27 cellular contexts compared by ENCODE assay signal in genomic region chr3:66396888-66397287, GRCh38.
A peak's percentile ranks its signal among the peaks of the same experiment; 100 is the strongest.
DNase-seq lines count a peak whose midpoint lies in the region; ATAC-seq and TF ChIP-seq lines count a peak whose summit lies in the region.
"Had no signal": no experiment of that assay in that cellular context is flagged by ENCODE, and none has a peak within 500 bp of the region (broad histone marks: within the 10 kb centered on the region; RNA-seq: fewer than 3 reads in every experiment).

No MANE protein-coding gene starts in this region.

- no peaks in the 10 kb centered on the region for H3K9me3 Mint-ChIP-seq in activated naive CD4-positive, alpha-beta T cell treated with anti-CD3 and anti-CD28 coated beads, Interleukin-2, amount 50 U/mL, for 72 hours
- no peaks in the 10 kb centered on the region for H3K9me3 Mint-ChIP-seq in activated naive CD4-positive, alpha-beta T cell treated with anti-CD3 and anti-CD28 coated beads for 36 hours
- H3K9me3 Mint-ChIP-seq: nephron progenitor cell had no signal

- H3K4me3 ChIP-seq in RWPE2 (ENCODE audit: severe bottlenecking): no peak overlapping the region
- H3K4me3 ChIP-seq in subcutaneous abdominal adipose tissue (ENCODE audit: low read depth in 1 of 5, low read length in 5 of 5): no peak overlapping the region
- H3K4me3 ChIP-seq: body of pancreas, gastroesophageal sphincter, hepatocyte, pancreas, tibial artery had no signal

- peak overlapping the region; percentile 44 to 49 for H3K27ac Mint-ChIP-seq in activated naive CD4-positive, alpha-beta T cell treated with anti-CD3 and anti-CD28 coated beads, Interleukin-2, amount 50 U/mL, for 72 hours
- no peak overlapping the region for H3K27ac Mint-ChIP-seq in activated naive CD4-positive, alpha-beta T cell treated with anti-CD3 and anti-CD28 coated beads for 36 hours
- H3K27ac Mint-ChIP-seq: stimulated activated naive CD8-positive, alpha-beta T cell treated with anti-CD3 and anti-CD28 coated beads, Interleukin-15, Interleukin-2, amounts not matched to agents 100 ng/mL and 50 ng/mL, for 24 hours had no signal

- ATAC-seq in activated naive CD4-positive, alpha-beta T cell treated with anti-CD3 and anti-CD28 coated beads, Interleukin-2, amount 50 U/mL, for 72 hours: no peak
- no peak for ATAC-seq in RWPE2 (ENCODE audit: low read depth)
- ATAC-seq: body of pancreas, gastroesophageal sphincter, pancreas, PC-3 had no signal

- CTCF ChIA-PET in activated naive CD4-positive, alpha-beta T cell treated with anti-CD3 and anti-CD28 coated beads for 36 hours (lab: Charles Lee): interaction anchor here (1.4 kb wide), 2 partner anchors 11 to 19 kb away, joined by 7 to 9 read pairs; no protein-coding TSS in a partner anchor

- H3K4me1 Mint-ChIP-seq in activated naive CD4-positive, alpha-beta T cell treated with anti-CD3 and anti-CD28 coated beads for 36 hours (ENCODE audit: low read depth): peaks cover 32% of the 10 kb centered on the region

- H3K9ac ChIP-seq in subcutaneous abdominal adipose tissue (ENCODE audit: low read length in 5 of 5): no peak overlapping the region

- H3K9me3 ChIP-seq in RWPE2 (ENCODE audit: severe bottlenecking) (no peaks in the 10 kb centered on the region), subcutaneous abdominal adipose tissue (ENCODE audit: control insufficient read depth in 5 of 5, low read length in 5 of 5) (no peaks in the 10 kb centered on the region)
- H3K9me3 ChIP-seq: body of pancreas, gastroesophageal sphincter, pancreas, tibial artery had no signal

- H3K27ac ChIP-seq in RWPE2 (ENCODE audit: poor library complexity, severe bottlenecking) (no peak overlapping the region), subcutaneous abdominal adipose tissue (ENCODE audit: low read depth, low read length) (peak overlapping the region; percentile 81)
- H3K27ac ChIP-seq: gastroesophageal sphincter, hepatocyte, pancreas had no signal

- H3K36me3 ChIP-seq in RWPE2 (ENCODE audit: low read depth): peaks cover 7% of the 10 kb centered on the region; the same call in 1 of the 2 replicates
- peaks cover 3 to 64% (median 34%) of the 10 kb centered on the region in 5 donors for H3K36me3 ChIP-seq in subcutaneous abdominal adipose tissue (ENCODE audit: control insufficient read depth in 5 of 5, insufficient read depth in 5 of 5, low read length in 5 of 5)

- TF ChIP-seq POLR2A in erythroblast (IDR thresholded peaks at IDR 0.05; ENCODE audit: low read length): no peak

- no peak for DNase-seq in activated naive CD4-positive, alpha-beta T cell treated with anti-CD3 and anti-CD28 coated beads, Interleukin-2, amount 50 U/mL, for 72 hours (ENCODE audit: low spot score in 2 of 2)
- no peak for DNase-seq in activated naive CD4-positive, alpha-beta T cell treated with anti-CD3 and anti-CD28 coated beads for 36 hours
- DNase-seq in RWPE2 (ENCODE audit: low spot score): peak; percentile 16
- peak; percentile 40 for DNase-seq in islet precursor cell
- no peak for DNase-seq in SW 1271 (lab: John Stamatoyannopoulos, UW)
- DNase-seq in anterior cingulate cortex (lab: John Stamatoyannopoulos, UW): no peak
- DNase-seq in erythroblast (lab: John Stamatoyannopoulos, UW): no peak
- DNase-seq: activated CD4-positive, alpha-beta T cell treated with anti-CD3 and anti-CD28 coated beads for 1 hour; activated gamma-delta T cell treated with Interleukin-2 at 50 U/mL for 16 hours; COR-L47; DMS79; left colon; NCI-H1436 treated with DMSO at 0.1 percent for 48 hours; NCI-H2081 treated with DMSO at 0.1 percent for 48 hours; NCI-H2227 treated with DMSO at 0.1 percent for 48 hours; NCI-H526 treated with DMSO at 0.1 percent for 48 hours; nephron progenitor cell; PC-3; SHP77; stimulated activated CD4-positive, alpha-beta T cell treated with anti-CD3 and anti-CD28 coated beads, Interleukin-1b, Interleukin-23, amount 100 ng/mL, for 48 hours had no signal

- H3K4me1 ChIP-seq in RWPE2 (ENCODE audit: insufficient read depth, poor library complexity, severe bottlenecking) (no peaks in the 10 kb centered on the region), subcutaneous abdominal adipose tissue (ENCODE audit: control insufficient read depth in 5 of 5, insufficient read depth in 5 of 5, low read length in 5 of 5) (peaks cover 4 to 55% (median 39%) of the 10 kb centered on the region in 5 donors)

- H3K27me3 Mint-ChIP-seq in activated naive CD4-positive, alpha-beta T cell treated with anti-CD3 and anti-CD28 coated beads for 36 hours (ENCODE audit: low read depth): no peaks in the 10 kb centered on the region
- H3K27me3 Mint-ChIP-seq: stimulated activated naive CD8-positive, alpha-beta T cell treated with anti-CD3 and anti-CD28 coated beads, Interleukin-15, Interleukin-2, amounts not matched to agents 100 ng/mL and 50 ng/mL, for 24 hours had no signal

- peaks cover 25 to 40% of the 10 kb centered on the region in 2 donors for H3K36me3 Mint-ChIP-seq in activated naive CD4-positive, alpha-beta T cell treated with anti-CD3 and anti-CD28 coated beads, Interleukin-2, amount 50 U/mL, for 72 hours
- peaks cover 30% of the 10 kb centered on the region for H3K36me3 Mint-ChIP-seq in activated naive CD4-positive, alpha-beta T cell treated with anti-CD3 and anti-CD28 coated beads for 36 hours (ENCODE audit: low read depth)

- H3K27me3 ChIP-seq in RWPE2 (ENCODE audit: insufficient read depth, poor library complexity, severe bottlenecking): no peaks in the 10 kb centered on the region
- no peaks in the 10 kb centered on the region for H3K27me3 ChIP-seq in subcutaneous abdominal adipose tissue (ENCODE audit: control insufficient read depth in 5 of 5, insufficient read depth in 4 of 5, low read length in 5 of 5)
- H3K27me3 ChIP-seq: body of pancreas, gastroesophageal sphincter, hepatocyte, pancreas, tibial artery had no signal

- no peak overlapping the region for H3K4me3 Mint-ChIP-seq in activated naive CD4-positive, alpha-beta T cell treated with anti-CD3 and anti-CD28 coated beads for 36 hours
- H3K4me3 Mint-ChIP-seq: nephron progenitor cell; stimulated activated naive CD8-positive, alpha-beta T cell treated with anti-CD3 and anti-CD28 coated beads, Interleukin-15, Interleukin-2, amounts not matched to agents 100 ng/mL and 50 ng/mL, for 24 hours had no signal

- TF ChIP-seq CTCF in RWPE2 (IDR thresholded peaks at IDR 0.05; ENCODE audit: poor library complexity, severe bottlenecking): no peak

- intact Hi-C loops in activated naive CD4-positive, alpha-beta T cell treated with anti-CD3 and anti-CD28 coated beads for 36 hours (cut with micrococcal nuclease): no loop called here

Comparison
In these comparisons a context has a peak if more than half of its experiments do, and no peak if none do; other contexts are left out.
1. DNase-seq: peak in RWPE2 (single experiment) and islet precursor cell (single experiment); none in activated naive CD4-positive, alpha-beta T cell treated with anti-CD3 and anti-CD28 coated beads, Interleukin-2, amount 50 U/mL, for 72 hours (0 of 2), activated naive CD4-positive, alpha-beta T cell treated with anti-CD3 and anti-CD28 coated beads for 36 hours (single experiment), SW 1271 (0 of 2), anterior cingulate cortex (0 of 58) and erythroblast (0 of 2).